1 cellular context compared by ENCODE assay signal in the genomic region with DNA sequence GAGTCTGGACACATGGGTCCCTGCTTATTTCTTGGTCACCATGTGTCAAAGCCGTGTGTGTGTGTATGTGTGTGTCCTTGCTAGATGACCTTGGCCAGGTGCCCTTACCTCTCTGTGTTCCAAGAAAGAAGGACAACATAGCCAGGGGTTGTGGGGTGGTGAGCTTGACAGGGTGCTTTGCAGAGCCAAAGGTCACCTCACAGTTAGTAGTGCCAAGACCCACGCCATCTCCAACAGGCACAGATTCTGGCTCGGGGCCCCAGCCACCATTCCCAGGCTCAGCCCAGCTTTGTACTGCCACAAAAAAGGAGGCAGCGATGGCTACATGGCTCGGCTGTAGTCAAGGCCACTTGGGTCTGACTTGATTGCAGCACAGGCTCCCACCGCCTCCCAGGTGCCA.
TF ChIP-seq lines count a peak whose summit lies in the region.

No MANE protein-coding gene starts in this region.

TF ChIP-seq in HepG2, 621 proteins besides CTCF, POLR2A, EP300 and RAD21 (continued from another document and continues in another):
- TF ChIP-seq, protein P1, sequence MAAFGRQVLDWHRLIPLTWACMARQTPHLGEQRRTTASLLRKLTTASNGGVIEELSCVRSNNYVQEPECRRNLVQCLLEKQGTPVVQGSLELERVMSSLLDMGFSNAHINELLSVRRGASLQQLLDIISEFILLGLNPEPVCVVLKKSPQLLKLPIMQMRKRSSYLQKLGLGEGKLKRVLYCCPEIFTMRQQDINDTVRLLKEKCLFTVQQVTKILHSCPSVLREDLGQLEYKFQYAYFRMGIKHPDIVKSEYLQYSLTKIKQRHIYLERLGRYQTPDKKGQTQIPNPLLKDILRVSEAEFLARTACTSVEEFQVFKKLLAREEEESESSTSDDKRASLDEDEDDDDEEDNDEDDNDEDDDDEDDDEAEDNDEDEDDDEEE (CRISPR knock-in tag; IDR thresholded peaks at IDR 0.05): no peak
- no peak for TF ChIP-seq ZSCAN30 (CRISPR knock-in tag; IDR thresholded peaks at IDR 0.05)
- TF ChIP-seq ZNF264 (CRISPR knock-in tag; IDR thresholded peaks at IDR 0.05): peak; percentile 98
- TF ChIP-seq, protein P2, sequence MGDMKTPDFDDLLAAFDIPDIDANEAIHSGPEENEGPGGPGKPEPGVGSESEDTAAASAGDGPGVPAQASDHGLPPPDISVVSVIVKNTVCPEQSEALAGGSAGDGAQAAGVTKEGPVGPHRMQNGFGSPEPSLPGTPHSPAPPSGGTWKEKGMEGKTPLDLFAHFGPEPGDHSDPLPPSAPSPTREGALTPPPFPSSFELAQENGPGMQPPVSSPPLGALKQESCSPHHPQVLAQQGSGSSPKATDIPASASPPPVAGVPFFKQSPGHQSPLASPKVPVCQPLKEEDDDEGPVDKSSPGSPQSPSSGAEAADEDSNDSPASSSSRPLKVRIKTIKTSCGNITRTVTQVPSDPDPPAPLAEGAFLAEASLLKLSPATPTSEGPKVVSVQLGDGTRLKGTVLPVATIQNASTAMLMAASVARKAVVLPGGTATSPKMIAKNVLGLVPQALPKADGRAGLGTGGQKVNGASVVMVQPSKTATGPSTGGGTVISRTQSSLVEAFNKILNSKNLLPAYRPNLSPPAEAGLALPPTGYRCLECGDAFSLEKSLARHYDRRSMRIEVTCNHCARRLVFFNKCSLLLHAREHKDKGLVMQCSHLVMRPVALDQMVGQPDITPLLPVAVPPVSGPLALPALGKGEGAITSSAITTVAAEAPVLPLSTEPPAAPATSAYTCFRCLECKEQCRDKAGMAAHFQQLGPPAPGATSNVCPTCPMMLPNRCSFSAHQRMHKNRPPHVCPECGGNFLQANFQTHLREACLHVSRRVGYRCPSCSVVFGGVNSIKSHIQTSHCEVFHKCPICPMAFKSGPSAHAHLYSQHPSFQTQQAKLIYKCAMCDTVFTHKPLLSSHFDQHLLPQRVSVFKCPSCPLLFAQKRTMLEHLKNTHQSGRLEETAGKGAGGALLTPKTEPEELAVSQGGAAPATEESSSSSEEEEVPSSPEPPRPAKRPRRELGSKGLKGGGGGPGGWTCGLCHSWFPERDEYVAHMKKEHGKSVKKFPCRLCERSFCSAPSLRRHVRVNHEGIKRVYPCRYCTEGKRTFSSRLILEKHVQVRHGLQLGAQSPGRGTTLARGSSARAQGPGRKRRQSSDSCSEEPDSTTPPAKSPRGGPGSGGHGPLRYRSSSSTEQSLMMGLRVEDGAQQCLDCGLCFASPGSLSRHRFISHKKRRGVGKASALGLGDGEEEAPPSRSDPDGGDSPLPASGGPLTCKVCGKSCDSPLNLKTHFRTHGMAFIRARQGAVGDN (CRISPR knock-in tag; IDR thresholded peaks at IDR 0.05): no peak; the same call in 1 of the 2 replicates
- TF ChIP-seq ZMYM2 (CRISPR knock-in tag; IDR thresholded peaks at IDR 0.05): no peak
- TF ChIP-seq ZNF512B (CRISPR knock-in tag; IDR thresholded peaks at IDR 0.05; ENCODE audit: borderline replicate concordance): no peak
- TF ChIP-seq FOXK1 (CRISPR knock-in tag; IDR thresholded peaks at IDR 0.05; ENCODE audit: borderline replicate concordance, low read depth): no peak
- TF ChIP-seq HNRNPUL1 (IDR thresholded peaks at IDR 0.05; ENCODE audit: low read depth, low read length): no peak
- TF ChIP-seq, protein P3, sequence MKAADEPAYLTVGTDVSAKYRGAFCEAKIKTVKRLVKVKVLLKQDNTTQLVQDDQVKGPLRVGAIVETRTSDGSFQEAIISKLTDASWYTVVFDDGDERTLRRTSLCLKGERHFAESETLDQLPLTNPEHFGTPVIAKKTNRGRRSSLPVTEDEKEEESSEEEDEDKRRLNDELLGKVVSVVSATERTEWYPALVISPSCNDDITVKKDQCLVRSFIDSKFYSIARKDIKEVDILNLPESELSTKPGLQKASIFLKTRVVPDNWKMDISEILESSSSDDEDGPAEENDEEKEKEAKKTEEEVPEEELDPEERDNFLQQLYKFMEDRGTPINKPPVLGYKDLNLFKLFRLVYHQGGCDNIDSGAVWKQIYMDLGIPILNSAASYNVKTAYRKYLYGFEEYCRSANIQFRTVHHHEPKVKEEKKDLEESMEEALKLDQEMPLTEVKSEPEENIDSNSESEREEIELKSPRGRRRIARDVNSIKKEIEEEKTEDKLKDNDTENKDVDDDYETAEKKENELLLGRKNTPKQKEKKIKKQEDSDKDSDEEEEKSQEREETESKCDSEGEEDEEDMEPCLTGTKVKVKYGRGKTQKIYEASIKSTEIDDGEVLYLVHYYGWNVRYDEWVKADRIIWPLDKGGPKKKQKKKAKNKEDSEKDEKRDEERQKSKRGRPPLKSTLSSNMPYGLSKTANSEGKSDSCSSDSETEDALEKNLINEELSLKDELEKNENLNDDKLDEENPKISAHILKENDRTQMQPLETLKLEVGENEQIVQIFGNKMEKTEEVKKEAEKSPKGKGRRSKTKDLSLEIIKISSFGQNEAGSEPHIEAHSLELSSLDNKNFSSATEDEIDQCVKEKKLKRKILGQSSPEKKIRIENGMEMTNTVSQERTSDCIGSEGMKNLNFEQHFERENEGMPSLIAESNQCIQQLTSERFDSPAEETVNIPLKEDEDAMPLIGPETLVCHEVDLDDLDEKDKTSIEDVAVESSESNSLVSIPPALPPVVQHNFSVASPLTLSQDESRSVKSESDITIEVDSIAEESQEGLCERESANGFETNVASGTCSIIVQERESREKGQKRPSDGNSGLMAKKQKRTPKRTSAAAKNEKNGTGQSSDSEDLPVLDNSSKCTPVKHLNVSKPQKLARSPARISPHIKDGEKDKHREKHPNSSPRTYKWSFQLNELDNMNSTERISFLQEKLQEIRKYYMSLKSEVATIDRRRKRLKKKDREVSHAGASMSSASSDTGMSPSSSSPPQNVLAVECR (CRISPR knock-in tag; IDR thresholded peaks at IDR 0.05; ENCODE audit: borderline replicate concordance): 0 out of 2 replicates have a peak, but pooled peaks have one; percentile 3
- no peak for TF ChIP-seq POLR2AphosphoS2 (IDR thresholded peaks at IDR 0.05; ENCODE audit: low read depth, low read length)
- no peak for TF ChIP-seq ZBTB3 (CRISPR knock-in tag; IDR thresholded peaks at IDR 0.05; ENCODE audit: borderline replicate concordance, low read depth)
- TF ChIP-seq ZBTB38 (CRISPR knock-in tag; IDR thresholded peaks at IDR 0.05): no peak
- no peak for TF ChIP-seq ZNF33B (CRISPR knock-in tag; IDR thresholded peaks at IDR 0.05)
- TF ChIP-seq, protein P4, sequence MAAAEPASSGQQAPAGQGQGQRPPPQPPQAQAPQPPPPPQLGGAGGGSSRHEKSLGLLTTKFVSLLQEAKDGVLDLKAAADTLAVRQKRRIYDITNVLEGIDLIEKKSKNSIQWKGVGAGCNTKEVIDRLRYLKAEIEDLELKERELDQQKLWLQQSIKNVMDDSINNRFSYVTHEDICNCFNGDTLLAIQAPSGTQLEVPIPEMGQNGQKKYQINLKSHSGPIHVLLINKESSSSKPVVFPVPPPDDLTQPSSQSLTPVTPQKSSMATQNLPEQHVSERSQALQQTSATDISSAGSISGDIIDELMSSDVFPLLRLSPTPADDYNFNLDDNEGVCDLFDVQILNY (CRISPR knock-in tag; conservative IDR thresholded peaks at IDR 0.05): no peak
- no peak for TF ChIP-seq SIX1 (CRISPR knock-in tag; IDR thresholded peaks at IDR 0.05; ENCODE audit: borderline replicate concordance)
- TF ChIP-seq NRL (CRISPR knock-in tag; IDR thresholded peaks at IDR 0.05; ENCODE audit: borderline replicate concordance): no peak
- TF ChIP-seq MED1 (CRISPR knock-in tag; IDR thresholded peaks at IDR 0.05): peak; percentile 14; the same call in 1 of the 2 replicates
- no peak for TF ChIP-seq NR2F6 (IDR thresholded peaks at IDR 0.05)
- TF ChIP-seq NR2F6 (CRISPR knock-in tag; IDR thresholded peaks at IDR 0.05): peak; percentile 56; the same call in 1 of the 2 replicates
- TF ChIP-seq ZFP41 (CRISPR knock-in tag; IDR thresholded peaks at IDR 0.05; ENCODE audit: borderline replicate concordance): no peak
- no peak for TF ChIP-seq GPN1 (CRISPR knock-in tag; IDR thresholded peaks at IDR 0.05; ENCODE audit: borderline replicate concordance)
- TF ChIP-seq MEIS2 (CRISPR knock-in tag; IDR thresholded peaks at IDR 0.05): no peak
- TF ChIP-seq ZNF629 (CRISPR knock-in tag; conservative IDR thresholded peaks at IDR 0.05): no peak
- no peak for TF ChIP-seq ZNF451 (CRISPR knock-in tag; IDR thresholded peaks at IDR 0.05)
- TF ChIP-seq CBX2 (IDR thresholded peaks at IDR 0.05; ENCODE audit: low read depth, low read length): no peak
- TF ChIP-seq CBX2 (CRISPR knock-in tag; IDR thresholded peaks at IDR 0.05; ENCODE audit: low read depth): no peak
- TF ChIP-seq SSRP1 (CRISPR knock-in tag; IDR thresholded peaks at IDR 0.05): no peak
- TF ChIP-seq KDM1A (CRISPR knock-in tag; IDR thresholded peaks at IDR 0.05): no peak
- no peak for TF ChIP-seq MYNN (CRISPR knock-in tag; IDR thresholded peaks at IDR 0.05; ENCODE audit: low read depth)
- TF ChIP-seq, protein P5, sequence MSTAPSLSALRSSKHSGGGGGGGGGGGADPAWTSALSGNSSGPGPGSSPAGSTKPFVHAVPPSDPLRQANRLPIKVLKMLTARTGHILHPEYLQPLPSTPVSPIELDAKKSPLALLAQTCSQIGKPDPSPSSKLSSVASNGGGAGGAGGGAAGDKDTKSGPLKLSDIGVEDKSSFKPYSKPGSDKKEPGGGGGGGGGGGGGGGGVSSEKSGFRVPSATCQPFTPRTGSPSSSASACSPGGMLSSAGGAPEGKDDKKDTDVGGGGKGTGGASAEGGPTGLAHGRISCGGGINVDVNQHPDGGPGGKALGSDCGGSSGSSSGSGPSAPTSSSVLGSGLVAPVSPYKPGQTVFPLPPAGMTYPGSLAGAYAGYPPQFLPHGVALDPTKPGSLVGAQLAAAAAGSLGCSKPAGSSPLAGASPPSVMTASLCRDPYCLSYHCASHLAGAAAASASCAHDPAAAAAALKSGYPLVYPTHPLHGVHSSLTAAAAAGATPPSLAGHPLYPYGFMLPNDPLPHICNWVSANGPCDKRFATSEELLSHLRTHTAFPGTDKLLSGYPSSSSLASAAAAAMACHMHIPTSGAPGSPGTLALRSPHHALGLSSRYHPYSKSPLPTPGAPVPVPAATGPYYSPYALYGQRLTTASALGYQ (CRISPR knock-in tag; IDR thresholded peaks at IDR 0.05): no peak
- TF ChIP-seq SRSF4 (IDR thresholded peaks at IDR 0.05; ENCODE audit: low read depth, low read length, poor library complexity, severe bottlenecking): no peak
- TF ChIP-seq HDAC6 (IDR thresholded peaks at IDR 0.05; ENCODE audit: low read depth, low read length): no peak
- TF ChIP-seq NR0B2 (CRISPR knock-in tag; IDR thresholded peaks at IDR 0.05): no peak
- TF ChIP-seq MTF2 (CRISPR knock-in tag; IDR thresholded peaks at IDR 0.05; ENCODE audit: borderline replicate concordance): no peak
- TF ChIP-seq, protein P6, sequence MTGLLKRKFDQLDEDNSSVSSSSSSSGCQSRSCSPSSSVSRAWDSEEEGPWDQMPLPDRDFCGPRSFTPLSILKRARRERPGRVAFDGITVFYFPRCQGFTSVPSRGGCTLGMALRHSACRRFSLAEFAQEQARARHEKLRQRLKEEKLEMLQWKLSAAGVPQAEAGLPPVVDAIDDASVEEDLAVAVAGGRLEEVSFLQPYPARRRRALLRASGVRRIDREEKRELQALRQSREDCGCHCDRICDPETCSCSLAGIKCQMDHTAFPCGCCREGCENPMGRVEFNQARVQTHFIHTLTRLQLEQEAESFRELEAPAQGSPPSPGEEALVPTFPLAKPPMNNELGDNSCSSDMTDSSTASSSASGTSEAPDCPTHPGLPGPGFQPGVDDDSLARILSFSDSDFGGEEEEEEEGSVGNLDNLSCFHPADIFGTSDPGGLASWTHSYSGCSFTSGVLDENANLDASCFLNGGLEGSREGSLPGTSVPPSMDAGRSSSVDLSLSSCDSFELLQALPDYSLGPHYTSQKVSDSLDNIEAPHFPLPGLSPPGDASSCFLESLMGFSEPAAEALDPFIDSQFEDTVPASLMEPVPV (CRISPR knock-in tag; IDR thresholded peaks at IDR 0.05): no peak
- no peak for TF ChIP-seq ZNF382 (CRISPR knock-in tag; IDR thresholded peaks at IDR 0.05; ENCODE audit: borderline replicate concordance)
- no peak for TF ChIP-seq KAT8 (CRISPR knock-in tag; IDR thresholded peaks at IDR 0.05)
- TF ChIP-seq, protein P7, sequence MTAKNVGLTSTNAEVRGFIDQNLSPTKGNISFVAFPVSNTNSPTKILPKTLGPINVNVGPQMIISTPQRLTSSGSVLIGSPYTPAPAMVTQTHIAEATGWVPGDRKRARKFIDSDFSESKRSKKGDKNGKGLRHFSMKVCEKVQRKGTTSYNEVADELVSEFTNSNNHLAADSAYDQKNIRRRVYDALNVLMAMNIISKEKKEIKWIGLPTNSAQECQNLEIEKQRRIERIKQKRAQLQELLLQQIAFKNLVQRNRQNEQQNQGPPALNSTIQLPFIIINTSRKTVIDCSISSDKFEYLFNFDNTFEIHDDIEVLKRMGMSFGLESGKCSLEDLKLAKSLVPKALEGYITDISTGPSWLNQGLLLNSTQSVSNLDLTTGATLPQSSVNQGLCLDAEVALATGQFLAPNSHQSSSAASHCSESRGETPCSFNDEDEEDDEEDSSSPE (CRISPR knock-in tag; IDR thresholded peaks at IDR 0.05): no peak
- TF ChIP-seq ZNF749 (CRISPR knock-in tag; IDR thresholded peaks at IDR 0.05; ENCODE audit: borderline replicate concordance): no peak
- TF ChIP-seq AGO1 (IDR thresholded peaks at IDR 0.05; ENCODE audit: low read depth, low read length, poor library complexity, severe bottlenecking): no peak
- TF ChIP-seq ZNF782 (CRISPR knock-in tag; IDR thresholded peaks at IDR 0.05; ENCODE audit: borderline replicate concordance): no peak
- no peak for TF ChIP-seq RFXAP (CRISPR knock-in tag; IDR thresholded peaks at IDR 0.05; ENCODE audit: borderline replicate concordance)
- 0 out of 2 replicates have a peak, but pooled peaks have one; percentile 15 for TF ChIP-seq ZNF121 (CRISPR knock-in tag; IDR thresholded peaks at IDR 0.05)
- TF ChIP-seq POLR2G (IDR thresholded peaks at IDR 0.05; ENCODE audit: low read depth, low read length): no peak
- TF ChIP-seq ZNF556 (CRISPR knock-in tag; IDR thresholded peaks at IDR 0.05; ENCODE audit: borderline replicate concordance): no peak
- TF ChIP-seq ZBTB7B (CRISPR knock-in tag; IDR thresholded peaks at IDR 0.05): no peak
- no peak for TF ChIP-seq CHCHD3 (CRISPR knock-in tag; IDR thresholded peaks at IDR 0.05)
- no peak for TF ChIP-seq ZNF549 (CRISPR knock-in tag; IDR thresholded peaks at IDR 0.05)
